Comparison of ENCODE assay signal across 1 cellular context in genomic region chr13:64684685-64685431, GRCh38.
TF ChIP-seq lines count a peak whose summit lies in the region.

No MANE protein-coding gene starts in this region.

TF ChIP-seq in GM23338, 12 proteins besides CTCF, POLR2A, EP300 and RAD21 (continued from another document):
- TF ChIP-seq REST (IDR thresholded peaks at IDR 0.05; ENCODE audit: unreplicated experiment) (no peak), ZNF462 (CRISPR knock-in tag; IDR thresholded peaks at IDR 0.05) (peak; percentile 82), CREB1 (CRISPR knock-in tag; IDR thresholded peaks at IDR 0.05; ENCODE audit: low read depth) (no peak), EZH2phosphoT487 (IDR thresholded peaks at IDR 0.05; ENCODE audit: unreplicated experiment) (no peak), EZH2 (IDR thresholded peaks at IDR 0.05; ENCODE audit: low read depth, unreplicated experiment) (no peak), ZNF331 (CRISPR knock-in tag; IDR thresholded peaks at IDR 0.05; ENCODE audit: low read depth) (no peak), ETS1 (IDR thresholded peaks at IDR 0.05) (no peak)
